In genomic region chr15:77183066-77183465, GRCh38 we compare ENCODE assay signal across 26 cellular contexts.
"Had no signal": no experiment of that assay in that cellular context is flagged by ENCODE, and none has a peak within 500 bp of the region (broad histone marks: within the 10 kb centered on the region; RNA-seq: fewer than 3 reads in every experiment).

No MANE protein-coding gene starts in this region.

- H3K9me3 Mint-ChIP-seq: activated CD4-positive, alpha-beta memory T cell treated with anti-CD3 and anti-CD28 coated beads, Interleukin-2, amount 10 ng/mL, durations not matched to agents 7 days and 5 days; activated T-cell treated with anti-CD3 and anti-CD28 coated beads, Interleukin-2, amount 50 U/mL, for 4 hours; activated T-helper 17 cell treated with anti-CD3 and anti-CD28 coated beads, Interleukin-2, amount 50 U/mL, for 72 hours; naive thymus-derived CD8-positive, alpha-beta T cell; stimulated activated memory B cell treated with anti-CD40 and anti-IgM and Interleukin-4, amounts not matched to agents 10 μg/mL and 1 μg/mL and 100 μg/mL, for 72 hours; T-helper 2 cell treated with Interferon-gamma antibody and Interleukin-4, amounts not matched to agents 5 μg/mL and 100 μg/mL, for 36 hours had no signal

- H3K27me3 ChIP-seq: brain microvascular endothelial cell, suprapubic skin, tibial nerve had no signal

- H3K4me3 Mint-ChIP-seq: activated CD4-positive, alpha-beta memory T cell treated with anti-CD3 and anti-CD28 coated beads, Interleukin-2, amount 10 ng/mL, durations not matched to agents 7 days and 5 days; activated T-cell treated with anti-CD3 and anti-CD28 coated beads, Interleukin-2, amount 50 U/mL, for 4 hours; activated T-helper 17 cell treated with anti-CD3 and anti-CD28 coated beads, Interleukin-2, amount 50 U/mL, for 72 hours had no signal

- H3K27ac ChIP-seq: brain microvascular endothelial cell, skin epidermis, suprapubic skin, tibial nerve had no signal

- H3K9me3 ChIP-seq: suprapubic skin, tibial nerve had no signal

- H3K27me3 Mint-ChIP-seq: activated CD4-positive, alpha-beta memory T cell treated with anti-CD3 and anti-CD28 coated beads, Interleukin-2, amount 10 ng/mL, durations not matched to agents 7 days and 5 days; activated T-helper 17 cell treated with anti-CD3 and anti-CD28 coated beads, Interleukin-2, amount 50 U/mL, for 72 hours; naive thymus-derived CD8-positive, alpha-beta T cell; progenitor cell of endocrine pancreas; stimulated activated memory B cell treated with anti-CD40 and anti-IgM and Interleukin-4, amounts not matched to agents 10 μg/mL and 1 μg/mL and 100 μg/mL, for 72 hours had no signal

- H3K4me3 ChIP-seq: skin epidermis, suprapubic skin, tibial nerve had no signal

- H3K36me3 Mint-ChIP-seq: naive thymus-derived CD8-positive, alpha-beta T cell had no signal

- ATAC-seq: activated T-cell treated with anti-CD3 and anti-CD28 coated beads, Interleukin-2, amount 50 U/mL, for 4 hours; activated T-helper 17 cell treated with anti-CD3 and anti-CD28 coated beads, Interleukin-2, amount 50 U/mL, for 72 hours; esophagus mucosa; naive thymus-derived CD8-positive, alpha-beta T cell; sciatic nerve; stimulated activated memory B cell treated with anti-CD40 and anti-IgM and Interleukin-4, amounts not matched to agents 10 μg/mL and 1 μg/mL and 100 μg/mL, for 72 hours had no signal

- DNase-seq: activated CD4-positive, alpha-beta memory T cell treated with anti-CD3 and anti-CD28 coated beads, Interleukin-2, amount 10 ng/mL, durations not matched to agents 7 days and 5 days; activated CD4-positive, alpha-beta T cell treated with anti-CD3 and anti-CD28 coated beads for 4 hours; activated gamma-delta T cell treated with Interleukin-2 at 50 U/mL for 16 hours; activated naive CD4-positive, alpha-beta T cell treated with anti-CD3 and anti-CD28 coated beads, Interleukin-2, amount 50 U/mL, for 16 hours; activated T-cell treated with anti-CD3 and anti-CD28 coated beads, Interleukin-2, amount 50 U/mL, for 4 hours; amniotic stem cell; brain microvascular endothelial cell; caudate nucleus; foreskin fibroblast; head of caudate nucleus; hypothalamus; naive thymus-derived CD8-positive, alpha-beta T cell; retina; stimulated activated CD4-positive, alpha-beta T cell treated with anti-CD3 and anti-CD28 coated beads, Interleukin-4, amount 100 ng/mL, for 4 hours; stimulated activated CD8-positive, alpha-beta memory T cell treated with anti-CD3 and anti-CD28 coated beads, Interleukin-4, amount 100 ng/mL, for 48 hours; T-helper 1 cell had no signal

- FAIRE-seq: astrocyte had no signal

- H3K27ac Mint-ChIP-seq: activated CD4-positive, alpha-beta memory T cell treated with anti-CD3 and anti-CD28 coated beads, Interleukin-2, amount 10 ng/mL, durations not matched to agents 7 days and 5 days; activated T-helper 17 cell treated with anti-CD3 and anti-CD28 coated beads, Interleukin-2, amount 50 U/mL, for 72 hours; progenitor cell of endocrine pancreas had no signal
